12 cellular contexts compared by ENCODE assay signal in genomic region chr1:18300376-18300775, GRCh38.
DNase-seq lines count a peak whose midpoint lies in the region; ATAC-seq, FAIRE-seq and TF ChIP-seq lines count a peak whose summit lies in the region.
"Had no signal": no experiment of that assay in that cellular context is flagged by ENCODE, and none has a peak within 500 bp of the region (broad histone marks: within the 10 kb centered on the region; RNA-seq: fewer than 3 reads in every experiment).

No MANE protein-coding gene starts in this region.

- no peak overlapping the region for H3K56ac ChIP-seq in H9 (ENCODE audit: insufficient read length, low read depth, low read length)
- no peak overlapping the region for H3K56ac ChIP-seq in H1 (replicated peaks; ENCODE audit: insufficient read length, low read depth, low read length)

- H3K27me3 ChIP-seq in H9 (ENCODE audit: insufficient read depth, low read length) (no peaks in the 10 kb centered on the region), H1 (replicated peaks in 1 of 4; ENCODE audit: control insufficient read depth in 3 of 4, extremely low read depth in 1 of 4, insufficient read depth in 3 of 4, low read length in 3 of 4) (no peaks in the 10 kb centered on the region), trophoblast cell (ENCODE audit: insufficient read depth, low read length) (no peaks in the 10 kb centered on the region)
- no peaks in the 10 kb centered on the region for H3K27me3 ChIP-seq in CD8-positive, alpha-beta T cell (ENCODE audit: insufficient read depth, low read length)
- H3K27me3 ChIP-seq: BLaER1 treated with 17β-estradiol and CSF1 and Interleukin-3, amounts not matched to agents 10 nM and 100 nM had no signal

- no peak overlapping the region for H4K12ac ChIP-seq in trophoblast cell (ENCODE audit: low read depth, low read length)

- no peak overlapping the region for H3K4me2 ChIP-seq in H9 (ENCODE audit: insufficient read depth, insufficient read length, low read length)
- H3K4me2 ChIP-seq in H1 (ENCODE audit: insufficient read depth in 1 of 2, low read depth in 2 of 2, low read length in 2 of 2) = no peak overlapping the region
- H3K4me2 ChIP-seq in trophoblast cell (ENCODE audit: low read length) = no peak overlapping the region
- H3K4me2 ChIP-seq: BLaER1 treated with 17β-estradiol and CSF1 and Interleukin-3, amounts not matched to agents 10 nM and 100 nM had no signal

- TF ChIP-seq POLR2A in H1 (IDR thresholded peaks at IDR 0.05; ENCODE audit: control extremely low read depth in 1 of 2, low read depth in 2 of 2, low read length in 2 of 2) = no peak

- H3K18ac ChIP-seq in H9 (ENCODE audit: insufficient read length, low read depth, low read length) (no peak overlapping the region), H1 (ENCODE audit: extremely low read depth, low read length) (peak overlapping the region; percentile 78; the same call in 1 of the 2 replicates), trophoblast cell (ENCODE audit: low read length) (no peak overlapping the region)

- H2AK5ac ChIP-seq in H9 (ENCODE audit: insufficient read length, low read length) = no peak overlapping the region
- peak overlapping the region; percentile 29; the same call in 1 of the 2 replicates for H2AK5ac ChIP-seq in H1 (ENCODE audit: low read depth, low read length)
- no peak overlapping the region for H2AK5ac ChIP-seq in trophoblast cell (ENCODE audit: low read length)

- no peaks in the 10 kb centered on the region for H3K79me2 ChIP-seq in H9 (ENCODE audit: insufficient read depth, low read length)
- H3K79me2 ChIP-seq in H1 (ENCODE audit: control insufficient read depth in 1 of 2, insufficient read depth in 2 of 2, low read length in 2 of 2) = no peaks in the 10 kb centered on the region
- no peaks in the 10 kb centered on the region for H3K79me2 ChIP-seq in trophoblast cell (ENCODE audit: control insufficient read depth, insufficient read depth, low read length, poor library complexity)

- no peak for ATAC-seq in CD8-positive, alpha-beta T cell

- peaks cover 41 to 47% of the 10 kb centered on the region in 2 experiments for H3K4me1 Mint-ChIP-seq in H9
- no peaks in the 10 kb centered on the region for H3K4me1 Mint-ChIP-seq in CD8-positive, alpha-beta T cell (ENCODE audit: low read depth)

- peaks cover 0 to 9% of the 10 kb centered on the region in 2 experiments; a peak in 3 of 5 replicates for H3K9me3 Mint-ChIP-seq in H9
- no peaks in the 10 kb centered on the region for H3K9me3 Mint-ChIP-seq in CD8-positive, alpha-beta T cell
- H3K9me3 Mint-ChIP-seq: CD4-positive, alpha-beta T cell had no signal

- H2BK20ac ChIP-seq in H9 (ENCODE audit: low read depth, low read length, poor library complexity, severe bottlenecking) = no peak overlapping the region
- H2BK20ac ChIP-seq in H1 (ENCODE audit: low read length) = peak overlapping the region; percentile 99

- no peak overlapping the region for H3K27ac Mint-ChIP-seq in H9
- no peak overlapping the region for H3K27ac Mint-ChIP-seq in CD8-positive, alpha-beta T cell
- H3K27ac Mint-ChIP-seq: CD4-positive, alpha-beta T cell had no signal

- H2BK5ac ChIP-seq in H9 (ENCODE audit: insufficient read length, low read length) (no peak overlapping the region), H1 (ENCODE audit: low read depth, low read length) (peak overlapping the region; percentile 93; the same call in 1 of the 2 replicates), trophoblast cell (ENCODE audit: low read depth, low read length, poor library complexity) (no peak overlapping the region)

- H3K36me3 ChIP-seq in H1 (ENCODE audit: control insufficient read depth in 2 of 4, insufficient read depth in 4 of 4, low read length in 3 of 4) (no peaks in the 10 kb centered on the region), trophoblast cell (ENCODE audit: control insufficient read depth in 1 of 2, insufficient read depth in 2 of 2, low read length in 2 of 2) (no peaks in the 10 kb centered on the region)
- no peaks in the 10 kb centered on the region for H3K36me3 ChIP-seq in CD8-positive, alpha-beta T cell (ENCODE audit: insufficient read depth, low read length)
- H3K36me3 ChIP-seq: BLaER1 treated with 17β-estradiol and CSF1 and Interleukin-3, amounts not matched to agents 10 nM and 100 nM had no signal

- no peak for FAIRE-seq in H1 (lab: Jason Lieb, UNC)

- H3K14ac ChIP-seq in H9 (ENCODE audit: insufficient read depth, low read length) = no peak overlapping the region
- no peak overlapping the region for H3K14ac ChIP-seq in H1 (ENCODE audit: insufficient read length)
- H3K14ac ChIP-seq in trophoblast cell (ENCODE audit: low read length) = no peak overlapping the region

- H2BK12ac ChIP-seq in H9 (ENCODE audit: insufficient read length, low read depth, low read length) = peak overlapping the region; percentile 18
- peak overlapping the region; percentile 73; the same call in 1 of the 2 replicates for H2BK12ac ChIP-seq in H1 (ENCODE audit: low read depth, low read length)
- H2BK12ac ChIP-seq in trophoblast cell (ENCODE audit: low read length) = no peak overlapping the region

- DNase-seq in H9 (no peak), H1 (ENCODE audit: low read depth in 1 of 2, low spot score in 2 of 2) (no peak), trophoblast cell (peak; percentile 61 to 67), cerebellar cortex (ENCODE audit: low spot score) (no peak)
- no peak for DNase-seq in stimulated activated CD8-positive, alpha-beta memory T cell treated with anti-CD3 and anti-CD28 coated beads, Interleukin-4, amount 100 ng/mL, for 48 hours
- DNase-seq in CD8-positive, alpha-beta T cell = no peak
- DNase-seq: CD4-positive, alpha-beta T cell; IMR-90; KBM-7 had no signal

- H4K5ac ChIP-seq in H9 (ENCODE audit: insufficient read length, low read depth, low read length) (no peak overlapping the region), H1 (ENCODE audit: insufficient read length, low read depth, low read length) (no peak overlapping the region)

- H3K23ac ChIP-seq in H9 (ENCODE audit: insufficient read length, low read depth, low read length) (no peak overlapping the region), H1 (ENCODE audit: insufficient read length) (no peak overlapping the region), trophoblast cell (ENCODE audit: low read length) (no peak overlapping the region)

- no CpG with 5 or more reads among the region's 2 CpGs for WGBS in H9 (ENCODE audit: extremely low coverage, insufficient read length, low lambda C conversion rate)
- WGBS in H1 (ENCODE audit: extremely low coverage in 1 of 2, insufficient coverage in 1 of 2, insufficient read length in 1 of 2, insufficient replicate concordance in 2 of 2, low coverage in 1 of 2, low lambda C conversion rate in 2 of 2, missing lambda C conversion rate in 1 of 2), 2 experiments = 79% methylated on average over 2 of the region's 2 CpGs; no CpG with 5 or more reads in 1 of the 2 experiments
- no CpG with 5 or more reads among the region's 2 CpGs for WGBS in trophoblast cell (ENCODE audit: extremely low coverage, insufficient coverage, insufficient read length)

- H3K9ac ChIP-seq in H9 (ENCODE audit: extremely low read depth, insufficient read length, low read length) = no peak overlapping the region
- H3K9ac ChIP-seq in H1 (replicated peaks in 1 of 4; ENCODE audit: extremely low read depth in 1 of 4, low read depth in 3 of 4, low read length in 3 of 4) = no peak overlapping the region
- no peak overlapping the region for H3K9ac ChIP-seq in trophoblast cell (ENCODE audit: low read length)
- H3K9ac ChIP-seq: BLaER1 treated with 17β-estradiol and CSF1 and Interleukin-3, amounts not matched to agents 10 nM and 100 nM had no signal

- H3K4me1 ChIP-seq in H9 (ENCODE audit: insufficient read depth, low read length) = peaks cover 21% of the 10 kb centered on the region
- peaks cover 14 to 31% (median 17%) of the 10 kb centered on the region in 4 experiments for H3K4me1 ChIP-seq in H1 (replicated peaks in 1 of 4; ENCODE audit: control insufficient read depth in 3 of 4, insufficient read depth in 4 of 4, low read length in 3 of 4)
- H3K4me1 ChIP-seq in trophoblast cell (ENCODE audit: control insufficient read depth in 1 of 2, insufficient read depth in 2 of 2, low read length in 2 of 2) = peaks cover 6 to 8% of the 10 kb centered on the region in 2 experiments
- no peaks in the 10 kb centered on the region for H3K4me1 ChIP-seq in CD8-positive, alpha-beta T cell (ENCODE audit: insufficient read depth, low read length)
- H3K4me1 ChIP-seq: Caco-2 had no signal

- no peaks in the 10 kb centered on the region for H3K23me2 ChIP-seq in H9 (ENCODE audit: insufficient read length, low read depth, low read length, poor library complexity, severe bottlenecking)
- peaks cover 6% of the 10 kb centered on the region; the same call in 1 of the 2 replicates for H3K23me2 ChIP-seq in H1 (ENCODE audit: low read depth, low read length)

- H3K27me3 Mint-ChIP-seq in H9 (ENCODE audit: low read depth) = no peaks in the 10 kb centered on the region
- H3K27me3 Mint-ChIP-seq in CD8-positive, alpha-beta T cell (ENCODE audit: low read depth) = peaks cover 18% of the 10 kb centered on the region

- H3K4me3 ChIP-seq in H1 (ENCODE audit: extremely low read depth in 1 of 4, insufficient read depth in 2 of 4, low read depth in 3 of 4, low read length in 4 of 4) (no peak overlapping the region), trophoblast cell (ENCODE audit: low read depth, low read length) (no peak overlapping the region)
- no peak overlapping the region for H3K4me3 ChIP-seq in CD8-positive, alpha-beta T cell (ENCODE audit: low read depth, low read length)
- H3K4me3 ChIP-seq: BLaER1 treated with 17β-estradiol and CSF1 and Interleukin-3, amounts not matched to agents 10 nM and 100 nM had no signal

- H3K4me3 Mint-ChIP-seq in H9 = no peak overlapping the region
- no peak overlapping the region for H3K4me3 Mint-ChIP-seq in CD8-positive, alpha-beta T cell
- H3K4me3 Mint-ChIP-seq: CD4-positive, alpha-beta T cell had no signal

- H3K79me1 ChIP-seq in H9 (ENCODE audit: insufficient read depth, low read depth, low read length, poor library complexity, severe bottlenecking) = no peaks in the 10 kb centered on the region
- H3K79me1 ChIP-seq in H1 (ENCODE audit: low read depth, low read length) = no peaks in the 10 kb centered on the region
- no peaks in the 10 kb centered on the region for H3K79me1 ChIP-seq in trophoblast cell (ENCODE audit: low read length)

- TF ChIP-seq EP300 in H1 (IDR thresholded peaks at IDR 0.05; ENCODE audit: borderline replicate concordance in 1 of 2, low read depth in 2 of 2, low read length in 2 of 2) = no peak

- H2BK15ac ChIP-seq in H9 (ENCODE audit: low read depth, low read length) = no peak overlapping the region
- H2BK15ac ChIP-seq in H1 (ENCODE audit: low read length) = 0 out of 2 replicates have a peak overlapping the region, but pooled peaks have one; percentile 61

- H4K20me1 ChIP-seq in H9 (ENCODE audit: control insufficient read depth, insufficient read depth, insufficient read length) (no peaks in the 10 kb centered on the region), H1 (replicated peaks in 1 of 2; ENCODE audit: control insufficient read depth in 1 of 2, insufficient read depth in 2 of 2, low read length in 2 of 2) (peaks cover 0 to 3% of the 10 kb centered on the region in 2 experiments)
- H4K20me1 ChIP-seq: BLaER1 treated with 17β-estradiol and CSF1 and Interleukin-3, amounts not matched to agents 10 nM and 100 nM had no signal

- H4K91ac ChIP-seq in H9 (ENCODE audit: insufficient read length, low read depth, low read length) (peak overlapping the region; percentile 6), H1 (replicated peaks; ENCODE audit: insufficient read length, low read length) (peak overlapping the region; percentile 68), trophoblast cell (ENCODE audit: low read depth, low read length) (no peak overlapping the region)

- POLR2A ChIA-PET in H1 (lab: Charles Lee; ENCODE audit: partially characterized antibody) = interaction anchor here (2.5 to 3.6 kb wide), 2 partner anchors 10 to 67 kb away, joined by 11 to 19 read pairs; no protein-coding TSS in a partner anchor
- POLR2A ChIA-PET in CD8-positive, alpha-beta T cell (lab: Charles Lee) = no interaction called here

- TF ChIP-seq RAD21 in H1 (IDR thresholded peaks at IDR 0.05 in 1 of 2, conservative IDR thresholded peaks at IDR 0.05 in 1 of 2; ENCODE audit: low read depth in 2 of 2, low read length in 2 of 2) = no peak

- TF ChIP-seq CTCF in C4-2B (conservative IDR thresholded peaks at IDR 0.05) (no peak), H9 (conservative IDR thresholded peaks at IDR 0.05) (no peak), H1 (IDR thresholded peaks at IDR 0.05; ENCODE audit: control extremely low read depth in 1 of 3, insufficient read depth in 1 of 3, low read depth in 1 of 3, low read length in 3 of 3) (no peak)
- TF ChIP-seq CTCF in CD8-positive, alpha-beta T cell (IDR thresholded peaks at IDR 0.05) = no peak

- no peaks in the 10 kb centered on the region for H3K9me3 ChIP-seq in H9 (ENCODE audit: control insufficient read depth, low read depth, low read length)
- H3K9me3 ChIP-seq in H1 (ENCODE audit: insufficient read depth in 2 of 2, low read depth in 1 of 2, low read length in 1 of 2) = no peaks in the 10 kb centered on the region
- no peaks in the 10 kb centered on the region for H3K9me3 ChIP-seq in trophoblast cell (ENCODE audit: insufficient read depth, low read depth, low read length)
- no peaks in the 10 kb centered on the region for H3K9me3 ChIP-seq in CD8-positive, alpha-beta T cell (ENCODE audit: low read length)
- H3K9me3 ChIP-seq: BLaER1 treated with 17β-estradiol and CSF1 and Interleukin-3, amounts not matched to agents 10 nM and 100 nM; Caco-2 had no signal

- intact Hi-C loops in CD8-positive, alpha-beta T cell (cut with DNase I, micrococcal nuclease) = loop anchor here in 1 of 2 experiments (5.0 kb wide), 1 partner anchor 638 kb away; no protein-coding TSS in a partner anchor

- no peak overlapping the region for H3T11ph ChIP-seq in H9 (ENCODE audit: low read length)

- H2BK120ac ChIP-seq in H9 (ENCODE audit: low read depth, low read length, poor library complexity, severe bottlenecking) (no peak overlapping the region), H1 (replicated peaks; ENCODE audit: low read depth, low read length) (peak overlapping the region; percentile 76), trophoblast cell (ENCODE audit: insufficient read depth, low read length, poor library complexity) (no peak overlapping the region)

- CTCF ChIA-PET in H1 (lab: Charles Lee; ENCODE audit: partially characterized antibody) = interaction anchor here (0.6 to 9.4 kb wide), 41 partner anchors 10 to 1765 kb away, joined by 3 to 132 read pairs (median 5); partner anchors contain the start of gene KLHDC7A
- CTCF ChIA-PET in CD8-positive, alpha-beta T cell (lab: Charles Lee) = interaction anchor here (0.6 to 2.2 kb wide), 7 partner anchors 9 to 276 kb away, joined by 3 to 7 read pairs (median 4); no protein-coding TSS in a partner anchor

- H3K4ac ChIP-seq in H9 (ENCODE audit: low read depth, low read length) (no peak overlapping the region), H1 (replicated peaks; ENCODE audit: insufficient read length, low read depth, low read length) (peak overlapping the region; percentile 40), trophoblast cell (ENCODE audit: low read depth, low read length) (no peak overlapping the region)

- H4K8ac ChIP-seq in H9 (replicated peaks; ENCODE audit: insufficient read length, low read depth, low read length) (no peak overlapping the region), H1 (ENCODE audit: extremely low read depth, insufficient read depth, low read length) (no peak overlapping the region), trophoblast cell (ENCODE audit: low read depth, low read length) (no peak overlapping the region)

- H3K27ac ChIP-seq in C4-2B (peak overlapping the region; percentile 76), H9 (ENCODE audit: insufficient read length, low read depth, low read length) (no peak overlapping the region), H1 (ENCODE audit: low read depth, low read length) (no peak overlapping the region), trophoblast cell (ENCODE audit: low read depth, low read length) (no peak overlapping the region)
- H3K27ac ChIP-seq in CD8-positive, alpha-beta T cell (ENCODE audit: low read depth, low read length) = no peak overlapping the region
- H3K27ac ChIP-seq: BLaER1 treated with 17β-estradiol and CSF1 and Interleukin-3, amounts not matched to agents 10 nM and 100 nM had no signal

- no peak overlapping the region for H2AFZ ChIP-seq in H9 (ENCODE audit: low read length)
- H2AFZ ChIP-seq in H1 (ENCODE audit: low read length) = no peak overlapping the region
- H2AFZ ChIP-seq in trophoblast cell (ENCODE audit: insufficient read depth, low read length, poor library complexity) = no peak overlapping the region

- H3K36me3 Mint-ChIP-seq in H9 (ENCODE audit: insufficient read depth in 1 of 3, low read depth in 3 of 3) = peaks cover 0 to 11% (median 11%) of the 10 kb centered on the region in 3 experiments; a peak in 5 of 7 replicates
- no peaks in the 10 kb centered on the region for H3K36me3 Mint-ChIP-seq in CD8-positive, alpha-beta T cell

Comparison
In these comparisons a context has a peak if more than half of its experiments do, and no peak if none do; other contexts are left out.
1. DNase-seq: peak in trophoblast cell (2 of 2); none in H9 (single experiment), H1 (0 of 2), stimulated activated CD8-positive, alpha-beta memory T cell treated with anti-CD3 and anti-CD28 coated beads, Interleukin-4, amount 100 ng/mL, for 48 hours (single experiment), cerebellar cortex (single experiment) and CD8-positive, alpha-beta T cell (0 of 7).